In genomic region chr1:53619811-53620619, GRCh38 we compare ENCODE assay signal across 1 cellular context.
TF ChIP-seq lines count a peak whose summit lies in the region.

No MANE protein-coding gene starts in this region.

TF ChIP-seq in HCT116, 20 proteins besides CTCF, POLR2A, EP300 and RAD21 (continued from another document):
- TF ChIP-seq EZH2phosphoT487 (IDR thresholded peaks at IDR 0.05; ENCODE audit: borderline replicate concordance) = no peak
